In the genomic region with DNA sequence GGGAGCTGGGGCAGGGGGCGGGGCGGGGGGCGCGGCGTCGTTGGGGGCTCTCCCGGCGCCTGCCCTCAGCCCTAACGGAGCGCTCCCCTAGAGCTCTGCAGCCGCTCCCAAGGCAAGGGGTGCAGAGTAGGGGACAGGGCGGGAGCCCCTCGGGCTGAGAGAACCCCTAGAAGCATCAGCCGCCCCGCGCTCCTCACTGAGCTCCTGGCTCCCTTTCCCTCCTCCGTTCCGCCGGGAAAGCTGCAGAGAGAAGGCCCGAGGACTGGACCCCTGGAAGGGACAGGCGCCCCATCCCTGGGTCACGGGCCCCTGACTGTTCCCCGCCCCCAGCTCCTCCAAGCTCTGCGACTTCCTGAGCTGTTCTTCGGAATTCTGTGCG, we compare ENCODE assay signal across 8 cellular contexts. TPM values are rescaled to one million over a fixed set of nuclear protein-coding genes. Genes with fewer than 3 reads are reported as not detected.
DNase-seq lines count a peak whose midpoint lies in the region; ATAC-seq and TF ChIP-seq lines count a peak whose summit lies in the region.
"Had no signal": no experiment of that assay in that cellular context is flagged by ENCODE, and none has a peak within 500 bp of the region (broad histone marks: within the 10 kb centered on the region; RNA-seq: fewer than 3 reads in every experiment).

No MANE protein-coding gene starts in this region.

- TF ChIP-seq CTCF in HFFc6 (IDR thresholded peaks at IDR 0.05): no peak

- intact Hi-C loops in posterior vena cava (cut with DNase I): loop anchor here (2.0 to 10.0 kb wide), 4 partner anchors 84 to 169 kb away; no protein-coding TSS in a partner anchor

- DNase-seq in HFFc6 (no peak), iPS DF 6.9 (ENCODE audit: low read depth, low spot score) (no peak), posterior vena cava (ENCODE audit: low spot score) (no peak), NCI-H345 (lab: John Stamatoyannopoulos, UW) (no peak)
- DNase-seq in activated CD8-positive, alpha-beta T cell treated with anti-CD3 and anti-CD28 coated beads, Interleukin-2, amount 10 ng/mL, durations not matched to agents 7 days and 5 days: no peak

- peak overlapping the region; percentile 41; the same call in 1 of the 2 replicates for H3K4me3 ChIP-seq in iPS DF 6.9 (ENCODE audit: low read length)
- peak overlapping the region; percentile 36 to 91 (median 65) for H3K4me3 ChIP-seq in skin epidermis

- CTCF ChIA-PET in activated CD8-positive, alpha-beta T cell treated with anti-CD3 and anti-CD28 coated beads, Interleukin-2, amount 10 ng/mL, durations not matched to agents 7 days and 5 days (lab: Charles Lee): interaction anchor here (0.8 to 8.7 kb wide), 14 partner anchors 15 to 282 kb away, joined by 3 to 289 read pairs (median 10); partner anchors contain the start of genes ARL5C and LASP1

- no peaks in the 10 kb centered on the region for H3K36me3 Mint-ChIP-seq in HFFc6 (ENCODE audit: low read depth)
- peaks cover 8% of the 10 kb centered on the region for H3K36me3 Mint-ChIP-seq in activated CD8-positive, alpha-beta T cell treated with anti-CD3 and anti-CD28 coated beads, Interleukin-2, amount 10 ng/mL, durations not matched to agents 7 days and 5 days (ENCODE audit: low read depth)

- POLR2A ChIA-PET in activated CD8-positive, alpha-beta T cell treated with anti-CD3 and anti-CD28 coated beads, Interleukin-2, amount 10 ng/mL, durations not matched to agents 7 days and 5 days (lab: Charles Lee): interaction anchor here (1.1 kb wide), 1 partner anchor 169 kb away, joined by 5 read pairs; no protein-coding TSS in a partner anchor

- H3K4me3 Mint-ChIP-seq in HFFc6: peak overlapping the region; percentile 53
- peak overlapping the region; percentile 98 for H3K4me3 Mint-ChIP-seq in activated CD8-positive, alpha-beta T cell treated with anti-CD3 and anti-CD28 coated beads, Interleukin-2, amount 10 ng/mL, durations not matched to agents 7 days and 5 days

- peaks cover 23% of the 10 kb centered on the region for H3K4me1 Mint-ChIP-seq in HFFc6 (ENCODE audit: low read depth)
- H3K4me1 Mint-ChIP-seq in activated CD8-positive, alpha-beta T cell treated with anti-CD3 and anti-CD28 coated beads, Interleukin-2, amount 10 ng/mL, durations not matched to agents 7 days and 5 days (ENCODE audit: low read depth): peaks cover 35% of the 10 kb centered on the region

- no peak for ATAC-seq in activated CD8-positive, alpha-beta T cell treated with anti-CD3 and anti-CD28 coated beads, Interleukin-2, amount 10 ng/mL, durations not matched to agents 7 days and 5 days
- ATAC-seq in GM18909 (IDR thresholded peaks at IDR 0.05; ENCODE audit: poor library complexity, unreplicated experiment): no peak

- H3K27ac ChIP-seq in iPS DF 6.9 (ENCODE audit: low read length) (no peak overlapping the region), skin epidermis (peak overlapping the region in 20 of 21 experiments; percentile 35 to 93 (median 82))

- peaks cover 9% of the 10 kb centered on the region; the same call in 1 of the 2 replicates for H3K27me3 ChIP-seq in iPS DF 6.9 (ENCODE audit: control insufficient read depth, insufficient read depth, low read length)

- H3K27ac Mint-ChIP-seq in HFFc6: no peak overlapping the region
- H3K27ac Mint-ChIP-seq in activated CD8-positive, alpha-beta T cell treated with anti-CD3 and anti-CD28 coated beads, Interleukin-2, amount 10 ng/mL, durations not matched to agents 7 days and 5 days: peak overlapping the region; percentile 43

- no peaks in the 10 kb centered on the region for H3K36me3 ChIP-seq in iPS DF 6.9 (ENCODE audit: control insufficient read depth, insufficient read depth, low read length)

- peaks cover 2% of the 10 kb centered on the region; the same call in 1 of the 2 replicates for H3K4me1 ChIP-seq in iPS DF 6.9 (ENCODE audit: control insufficient read depth, insufficient read depth, low read length)

- no peaks in the 10 kb centered on the region for H3K9me3 Mint-ChIP-seq in HFFc6
- no peaks in the 10 kb centered on the region for H3K9me3 Mint-ChIP-seq in activated CD8-positive, alpha-beta T cell treated with anti-CD3 and anti-CD28 coated beads, Interleukin-2, amount 10 ng/mL, durations not matched to agents 7 days and 5 days (ENCODE audit: insufficient read depth)

- WGBS in iPS DF 6.9 (ENCODE audit: insufficient coverage, insufficient read length): no CpG with 5 or more reads among the region's 26 CpGs

- peaks cover 20% of the 10 kb centered on the region for H3K27me3 Mint-ChIP-seq in HFFc6 (ENCODE audit: insufficient read depth)
- peaks cover 23% of the 10 kb centered on the region for H3K27me3 Mint-ChIP-seq in activated CD8-positive, alpha-beta T cell treated with anti-CD3 and anti-CD28 coated beads, Interleukin-2, amount 10 ng/mL, durations not matched to agents 7 days and 5 days (ENCODE audit: low read depth)

- no peaks in the 10 kb centered on the region for H3K9me3 ChIP-seq in iPS DF 6.9 (ENCODE audit: control insufficient read depth, insufficient read depth, low read length)

RNA-seq across cellular contexts. Expression of gene PLXDC1, which starts 0.2 kb away (rescaled TPM):
- total RNA-seq in HFFc6 (2021; fragmentation: NEBNext Ultra II Directional; extraction: Animal tissue kit (Norgen Biotek cat#: 25700)): 1 to 10 TPM in 2 of 6 experiments, under 1 TPM in 4; 0.20 to 2.2 (median 0.69) TPM
- total RNA-seq in activated CD8-positive, alpha-beta T cell treated with anti-CD3 and anti-CD28 coated beads, Interleukin-2, amount 10 ng/mL, durations not matched to agents 7 days and 5 days: 1 to 10 TPM; 3.3 to 3.9 TPM
- 10 to 100 TPM; 16.0 to 27.2 TPM for total RNA-seq in posterior vena cava

RNA-seq across cellular contexts. Expression of gene ARL5C, which starts 14.3 kb away (rescaled TPM):
- total RNA-seq in HFFc6 (2021; fragmentation: NEBNext Ultra II Directional; extraction: Animal tissue kit (Norgen Biotek cat#: 25700)): not detected
- not detected for total RNA-seq in activated CD8-positive, alpha-beta T cell treated with anti-CD3 and anti-CD28 coated beads, Interleukin-2, amount 10 ng/mL, durations not matched to agents 7 days and 5 days
- not detected for total RNA-seq in posterior vena cava
- total RNA-seq: T-helper 2 cell treated with Interferon-gamma antibody and Interleukin-4, amounts not matched to agents 100 ng/mL and 5 ng/mL, for 36 hours had no signal

RNA-seq across cellular contexts. Expression of gene CACNB1, which starts 45.8 kb away (rescaled TPM):
- total RNA-seq in HFFc6 (2021; fragmentation: NEBNext Ultra II Directional; extraction: Animal tissue kit (Norgen Biotek cat#: 25700)): 1 to 10 TPM; 5.1 to 7.0 (median 6.1) TPM
- total RNA-seq in activated CD8-positive, alpha-beta T cell treated with anti-CD3 and anti-CD28 coated beads, Interleukin-2, amount 10 ng/mL, durations not matched to agents 7 days and 5 days: 10 to 100 TPM; 22.1 to 23.2 TPM
- total RNA-seq in posterior vena cava: 10 to 100 TPM in 1 of 2 donors, 1 to 10 TPM in 1; 8.8 to 11.3 TPM

RNA-seq across cellular contexts. Expression of gene RPL19, which starts 48.4 kb away (rescaled TPM):
- total RNA-seq in HFFc6 (2021; fragmentation: NEBNext Ultra II Directional; extraction: Animal tissue kit (Norgen Biotek cat#: 25700)): 1,000 to 10,000 TPM; 1,574 to 1,911 (median 1,762) TPM
- 1,000 to 10,000 TPM; 1,896 to 1,946 TPM for total RNA-seq in activated CD8-positive, alpha-beta T cell treated with anti-CD3 and anti-CD28 coated beads, Interleukin-2, amount 10 ng/mL, durations not matched to agents 7 days and 5 days
- total RNA-seq in posterior vena cava: 1,000 to 10,000 TPM; 1,084 to 1,135 TPM
